8 cellular contexts compared by ENCODE assay signal in genomic region chr19:5001547-5002131, GRCh38. TPM values are rescaled to one million over a fixed set of nuclear protein-coding genes. Genes with fewer than 3 reads are reported as not detected.
A peak's percentile ranks its signal among the peaks of the same experiment; 100 is the strongest.
DNase-seq lines count a peak whose midpoint lies in the region; ATAC-seq, FAIRE-seq and TF ChIP-seq lines count a peak whose summit lies in the region.

No MANE protein-coding gene starts in this region.

- peak; percentile 44 for TF ChIP-seq CTCF in CD8-positive, alpha-beta T cell (IDR thresholded peaks at IDR 0.05)
- TF ChIP-seq CTCF in H1 (IDR thresholded peaks at IDR 0.05; ENCODE audit: control extremely low read depth in 1 of 3, insufficient read depth in 1 of 3, low read depth in 1 of 3, low read length in 3 of 3) (peak; percentile 76 to 94 (median 93)), nephron (IDR thresholded peaks at IDR 0.05; ENCODE audit: unreplicated experiment in 3 of 3) (peak; percentile 30 to 41 (median 36))

- no peak overlapping the region for H2BK20ac ChIP-seq in H1 (ENCODE audit: low read length)

- H2AK5ac ChIP-seq in H1 (ENCODE audit: low read depth, low read length), result no peak overlapping the region

- CTCF ChIA-PET in CD8-positive, alpha-beta T cell (lab: Charles Lee), result interaction anchor here (0.6 to 2.3 kb wide), 10 partner anchors 14 to 193 kb away, joined by 3 to 11 read pairs (median 4); no protein-coding TSS in a partner anchor
- CTCF ChIA-PET in H1 (lab: Charles Lee; ENCODE audit: partially characterized antibody), result interaction anchor here (0.6 to 5.3 kb wide), 36 partner anchors 10 to 1520 kb away, joined by 3 to 175 read pairs (median 4); partner anchors contain the start of genes KDM4B and PLIN3

- H3K27me3 Mint-ChIP-seq in CD8-positive, alpha-beta T cell (ENCODE audit: low read depth), result no peaks in the 10 kb centered on the region
- no peaks in the 10 kb centered on the region for H3K27me3 Mint-ChIP-seq in nephron (ENCODE audit: low read depth)

- WGBS in H1 (ENCODE audit: extremely low coverage in 1 of 2, insufficient coverage in 1 of 2, insufficient read length in 1 of 2, insufficient replicate concordance in 2 of 2, low coverage in 1 of 2, low lambda C conversion rate in 2 of 2, missing lambda C conversion rate in 1 of 2), 2 experiments, result 56% methylated on average over 5 of the region's 5 CpGs; no CpG with 5 or more reads in 1 of the 2 experiments

- intact Hi-C loops in CD8-positive, alpha-beta T cell (cut with DNase I, micrococcal nuclease), result no loop called here

- H4K5ac ChIP-seq in H1 (ENCODE audit: insufficient read length, low read depth, low read length), result no peak overlapping the region

- no peak overlapping the region for H3K4ac ChIP-seq in H1 (replicated peaks; ENCODE audit: insufficient read length, low read depth, low read length)

- H4K20me1 ChIP-seq in H1 (replicated peaks in 1 of 2; ENCODE audit: control insufficient read depth in 1 of 2, insufficient read depth in 2 of 2, low read length in 2 of 2), result peaks cover 12 to 15% of the 10 kb centered on the region in 2 experiments

- H2BK12ac ChIP-seq in H1 (ENCODE audit: low read depth, low read length), result no peak overlapping the region

- H3K14ac ChIP-seq in H1 (ENCODE audit: insufficient read length), result no peak overlapping the region

- no peak overlapping the region for H3K27ac ChIP-seq in CD8-positive, alpha-beta T cell (ENCODE audit: low read depth, low read length)
- H3K27ac ChIP-seq in H1 (ENCODE audit: low read depth, low read length), result no peak overlapping the region

- no peak overlapping the region for H2AFZ ChIP-seq in H1 (ENCODE audit: low read length)

- H3K9me3 ChIP-seq in CD8-positive, alpha-beta T cell (ENCODE audit: low read length), result no peaks in the 10 kb centered on the region
- no peaks in the 10 kb centered on the region for H3K9me3 ChIP-seq in H1 (ENCODE audit: insufficient read depth in 2 of 2, low read depth in 1 of 2, low read length in 1 of 2)

- no peak for TF ChIP-seq EP300 in H1 (IDR thresholded peaks at IDR 0.05; ENCODE audit: borderline replicate concordance in 1 of 2, low read depth in 2 of 2, low read length in 2 of 2)

- H2BK5ac ChIP-seq in H1 (ENCODE audit: low read depth, low read length), result no peak overlapping the region

- no peak overlapping the region for H3K18ac ChIP-seq in H1 (ENCODE audit: extremely low read depth, low read length)

- peaks cover 10% of the 10 kb centered on the region for H3K4me1 Mint-ChIP-seq in CD8-positive, alpha-beta T cell (ENCODE audit: low read depth)
- no peaks in the 10 kb centered on the region for H3K4me1 Mint-ChIP-seq in nephron

- H3K36me3 Mint-ChIP-seq in CD8-positive, alpha-beta T cell, result peaks cover 22% of the 10 kb centered on the region
- H3K36me3 Mint-ChIP-seq in nephron (ENCODE audit: low read depth), result peaks cover 52% of the 10 kb centered on the region

- H3K79me2 ChIP-seq in H1 (ENCODE audit: control insufficient read depth in 1 of 2, insufficient read depth in 2 of 2, low read length in 2 of 2), result peaks cover 0 to 49% of the 10 kb centered on the region in 2 experiments; a peak in 2 of 4 replicates

- no peaks in the 10 kb centered on the region for H3K36me3 ChIP-seq in CD8-positive, alpha-beta T cell (ENCODE audit: insufficient read depth, low read length)
- H3K36me3 ChIP-seq in H1 (ENCODE audit: control insufficient read depth in 2 of 4, insufficient read depth in 4 of 4, low read length in 3 of 4), result no peaks in the 10 kb centered on the region

- POLR2A ChIA-PET in CD8-positive, alpha-beta T cell (lab: Charles Lee), result interaction anchor here (0.6 kb wide), 1 partner anchor 490 kb away, joined by 3 read pairs; no protein-coding TSS in a partner anchor
- POLR2A ChIA-PET in H1 (lab: Charles Lee; ENCODE audit: partially characterized antibody), result interaction anchor here (0.6 kb wide), 1 partner anchor 126 kb away, joined by 3 read pairs; no protein-coding TSS in a partner anchor

- peak in 6 of 7 experiments; percentile 4 to 46 (median 15) for DNase-seq in CD8-positive, alpha-beta T cell
- DNase-seq in HPDE6-E6E7 (ENCODE audit: extremely low spot score) (peak; percentile 23), H1 (ENCODE audit: low read depth in 1 of 2, low spot score in 2 of 2) (no peak), occipital lobe (lab: John Stamatoyannopoulos, UW) (no peak)

- no peaks in the 10 kb centered on the region for H3K27me3 ChIP-seq in CD8-positive, alpha-beta T cell (ENCODE audit: insufficient read depth, low read length)
- no peaks in the 10 kb centered on the region for H3K27me3 ChIP-seq in H1 (replicated peaks in 1 of 4; ENCODE audit: control insufficient read depth in 3 of 4, extremely low read depth in 1 of 4, insufficient read depth in 3 of 4, low read length in 3 of 4)

- no peak overlapping the region for H3K4me3 Mint-ChIP-seq in CD8-positive, alpha-beta T cell
- H3K4me3 Mint-ChIP-seq in nephron, result no peak overlapping the region

- H3K27ac Mint-ChIP-seq in CD8-positive, alpha-beta T cell, result no peak overlapping the region
- H3K27ac Mint-ChIP-seq in nephron, result no peak overlapping the region

- TF ChIP-seq RAD21 in H1 (IDR thresholded peaks at IDR 0.05 in 1 of 2, conservative IDR thresholded peaks at IDR 0.05 in 1 of 2; ENCODE audit: low read depth in 2 of 2, low read length in 2 of 2), result peak; percentile 57 to 67

- H3K4me1 ChIP-seq in CD8-positive, alpha-beta T cell (ENCODE audit: insufficient read depth, low read length), result no peaks in the 10 kb centered on the region
- H3K4me1 ChIP-seq in H1 (replicated peaks in 1 of 4; ENCODE audit: control insufficient read depth in 3 of 4, insufficient read depth in 4 of 4, low read length in 3 of 4), result no peaks in the 10 kb centered on the region; a peak in 1 of 7 replicates

- H3K4me2 ChIP-seq in H1 (ENCODE audit: insufficient read depth in 1 of 2, low read depth in 2 of 2, low read length in 2 of 2), result no peak overlapping the region

- H4K91ac ChIP-seq in H1 (replicated peaks; ENCODE audit: insufficient read length, low read length), result no peak overlapping the region

- H4K8ac ChIP-seq in H1 (ENCODE audit: extremely low read depth, insufficient read depth, low read length), result no peak overlapping the region

- H3K9me3 Mint-ChIP-seq in CD8-positive, alpha-beta T cell, result no peaks in the 10 kb centered on the region
- no peaks in the 10 kb centered on the region for H3K9me3 Mint-ChIP-seq in nephron

- H3K23ac ChIP-seq in H1 (ENCODE audit: insufficient read length), result no peak overlapping the region

- no peak overlapping the region for H2BK120ac ChIP-seq in H1 (replicated peaks; ENCODE audit: low read depth, low read length)

- no peak overlapping the region for H2BK15ac ChIP-seq in H1 (ENCODE audit: low read length)

- peaks cover 10% of the 10 kb centered on the region; the same call in 1 of the 2 replicates for H3K23me2 ChIP-seq in H1 (ENCODE audit: low read depth, low read length)

- H3K9ac ChIP-seq in H1 (replicated peaks in 1 of 4; ENCODE audit: extremely low read depth in 1 of 4, low read depth in 3 of 4, low read length in 3 of 4), result no peak overlapping the region

- peak; percentile 58 for FAIRE-seq in TTC549 (lab: Jason Lieb, UNC)
- peak; percentile 95 for FAIRE-seq in H1 (lab: Jason Lieb, UNC)

- peaks cover 19% of the 10 kb centered on the region for H3K79me1 ChIP-seq in H1 (ENCODE audit: low read depth, low read length)

- H3K4me3 ChIP-seq in CD8-positive, alpha-beta T cell (ENCODE audit: low read depth, low read length), result no peak overlapping the region
- H3K4me3 ChIP-seq in H1 (ENCODE audit: extremely low read depth in 1 of 4, insufficient read depth in 2 of 4, low read depth in 3 of 4, low read length in 4 of 4), result no peak overlapping the region

- ATAC-seq in CD8-positive, alpha-beta T cell, result peak; percentile 54
- no peak for ATAC-seq in activated CD4-positive, CD25-positive, alpha-beta regulatory T cell treated with anti-CD3 and anti-CD28 coated beads, Interleukin-2, amount 50 U/mL, for 24 hours
- no peak for ATAC-seq in GM18907 (IDR thresholded peaks at IDR 0.05; ENCODE audit: unreplicated experiment)

- no peak overlapping the region for H3K56ac ChIP-seq in H1 (replicated peaks; ENCODE audit: insufficient read length, low read depth, low read length)

- TF ChIP-seq POLR2A in H1 (IDR thresholded peaks at IDR 0.05; ENCODE audit: control extremely low read depth in 1 of 2, low read depth in 2 of 2, low read length in 2 of 2), result no peak

TF ChIP-seq in H1, 55 proteins besides CTCF, POLR2A, EP300 and RAD21:
- 0 out of 2 replicates have a peak, but pooled peaks have one; percentile 31 for TF ChIP-seq TEAD4 (IDR thresholded peaks at IDR 0.05; ENCODE audit: low read depth, low read length)
- TF ChIP-seq GABPA (IDR thresholded peaks at IDR 0.05; ENCODE audit: borderline replicate concordance, insufficient read depth, low read length), result peak; percentile 63; the same call in 1 of the 2 replicates
- TF ChIP-seq GTF2F1 (IDR thresholded peaks at IDR 0.05; ENCODE audit: borderline replicate concordance, low read depth, low read length), result no peak

RNA-seq across cellular contexts. Expression of gene KDM4B, which starts 32.7 kb away (rescaled TPM):
- total RNA-seq in CD8-positive, alpha-beta T cell, result 100 to 1,000 TPM; 111 to 121 TPM
- total RNA-seq in H1 (2021; fragmentation: NEBNext Ultra II Directional; extraction: Animal tissue kit (Norgen Biotek cat#: 25700)), result 31.9 and 32.8 TPM in 2 replicates
- 12.0 and 21.1 TPM in 2 replicates for polyA plus RNA-seq in H1 (2011; rRNA removed)
- polyA plus RNA-seq in H1 (2011; cell fraction: cytosol; rRNA removed), result 16.6 TPM
- 36.4 TPM for polyA plus RNA-seq in H1 (2011; cell fraction: nucleus; rRNA removed)
- polyA plus RNA-seq in H1 (2012, experiment 1 of 2), result 15.0 to 22.8 TPM (median 19.6 TPM) in 4 replicates
- 17.0 TPM for polyA plus RNA-seq in H1 (2012, experiment 2 of 2)
- 13.3 TPM for polyA plus RNA-seq in H1 (2013, experiment 1 of 2)
- polyA plus RNA-seq in H1 (2013, experiment 2 of 2), result 12.3 TPM
- 18.7 and 23.6 TPM in 2 replicates for polyA minus RNA-seq in H1 (2011; rRNA and poly(A)+ RNA removed)
- polyA minus RNA-seq in H1 (2011; cell fraction: cytosol; rRNA and poly(A)+ RNA removed), result 26.2 TPM
- polyA minus RNA-seq in H1 (2011; cell fraction: nucleus; rRNA and poly(A)+ RNA removed), result 44.4 TPM
- 30.9 TPM for total RNA-seq in occipital lobe

Comparison
In these comparisons a context has a peak if more than half of its experiments do, and no peak if none do; other contexts are left out.
1. DNase-seq: peak in CD8-positive, alpha-beta T cell (6 of 7) and HPDE6-E6E7 (single experiment); none in H1 (0 of 2) and occipital lobe (single experiment).
2. CTCF ChIP-seq: peak in every context shown above with its lines; median percentile 93 in H1; 44 in CD8-positive, alpha-beta T cell; 36 in nephron.